ENCODE assay signal across 14 cellular contexts in the genomic region with DNA sequence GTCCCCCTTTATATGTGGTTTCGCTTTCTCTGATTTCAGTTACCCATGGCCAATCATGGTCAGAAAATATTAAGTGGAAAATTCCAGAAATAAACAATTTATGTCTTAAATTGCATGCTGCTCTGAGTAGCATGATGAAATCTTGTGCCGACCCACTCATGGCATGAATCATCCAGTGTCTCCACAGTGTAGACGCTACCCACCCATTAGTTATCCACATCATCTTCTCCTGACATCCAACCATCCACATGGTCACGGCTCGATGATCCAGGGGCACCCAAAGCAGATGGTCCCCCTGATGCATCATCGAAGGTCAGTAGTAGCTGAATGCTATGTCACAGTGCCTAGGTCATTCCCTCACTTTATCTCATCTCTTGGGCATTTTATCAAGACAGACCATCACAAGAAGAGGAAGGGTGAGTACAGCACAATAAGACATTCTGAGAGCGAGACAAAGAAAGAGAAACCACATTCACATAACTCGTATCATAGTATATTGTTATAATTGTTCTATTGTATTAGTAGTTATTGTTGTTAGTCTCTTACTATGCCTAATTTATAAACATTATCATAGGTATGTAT. TPM values are rescaled to one million over a fixed set of nuclear protein-coding genes. Genes with fewer than 3 reads are reported as not detected.
A peak's percentile ranks its signal among the peaks of the same experiment; 100 is the strongest.
DNase-seq lines count a peak whose midpoint lies in the region; ATAC-seq and TF ChIP-seq lines count a peak whose summit lies in the region.
"Had no signal": no experiment of that assay in that cellular context is flagged by ENCODE, and none has a peak within 500 bp of the region (broad histone marks: within the 10 kb centered on the region; RNA-seq: fewer than 3 reads in every experiment).

No MANE protein-coding gene starts in this region.

- ATAC-seq in GM21825 (IDR thresholded peaks at IDR 0.05; ENCODE audit: unreplicated experiment): no peak
- ATAC-seq: GM12878 had no signal

- POLR2A ChIA-PET in PC-9 (lab: Charles Lee; ENCODE audit: unreplicated experiment): no interaction called here

- no peak overlapping the region for H3K4ac ChIP-seq in trophoblast cell (ENCODE audit: low read depth, low read length)

- no TSS peak for BruUV-seq in PC-9 (replicated peaks; lab: Mats Ljungman, UMichigan)

- H3K36me3 ChIP-seq in trophoblast cell (ENCODE audit: control insufficient read depth in 1 of 2, insufficient read depth in 2 of 2, low read length in 2 of 2): no peaks in the 10 kb centered on the region
- no peaks in the 10 kb centered on the region for H3K36me3 ChIP-seq in PC-9 (ENCODE audit: low read depth)
- H3K36me3 ChIP-seq: BLaER1 treated with 17β-estradiol and CSF1 and Interleukin-3, amounts not matched to agents 10 nM and 100 nM; HAP-1 had no signal

- H2BK120ac ChIP-seq in trophoblast cell (ENCODE audit: insufficient read depth, low read length, poor library complexity): no peak overlapping the region

- H3K9ac ChIP-seq in trophoblast cell (ENCODE audit: low read length): no peak overlapping the region
- H3K9ac ChIP-seq: BLaER1 treated with 17β-estradiol and CSF1 and Interleukin-3, amounts not matched to agents 10 nM and 100 nM had no signal

- H3K14ac ChIP-seq in trophoblast cell (ENCODE audit: low read length): no peak overlapping the region

- H3K27ac ChIP-seq in trophoblast cell (ENCODE audit: low read depth, low read length): no peak overlapping the region
- no peak overlapping the region for H3K27ac ChIP-seq in PC-9
- H3K27ac ChIP-seq: BLaER1 treated with 17β-estradiol and CSF1 and Interleukin-3, amounts not matched to agents 10 nM and 100 nM had no signal

- H4K91ac ChIP-seq in trophoblast cell (ENCODE audit: low read depth, low read length): no peak overlapping the region

- H3K23ac ChIP-seq in trophoblast cell (ENCODE audit: low read length): no peak overlapping the region

- no peak overlapping the region for H3K4me3 ChIP-seq in trophoblast cell (ENCODE audit: low read depth, low read length)
- H3K4me3 ChIP-seq in PC-9: no peak overlapping the region
- H3K4me3 ChIP-seq: BLaER1 treated with 17β-estradiol and CSF1 and Interleukin-3, amounts not matched to agents 10 nM and 100 nM; GM12878; HAP-1 had no signal

- H3K27me3 ChIP-seq in trophoblast cell (ENCODE audit: insufficient read depth, low read length): no peaks in the 10 kb centered on the region
- peaks cover 51% of the 10 kb centered on the region for H3K27me3 ChIP-seq in PC-9 (ENCODE audit: insufficient read depth, low read depth)
- H3K27me3 ChIP-seq: BLaER1 treated with 17β-estradiol and CSF1 and Interleukin-3, amounts not matched to agents 10 nM and 100 nM had no signal

- CTCF ChIA-PET in PC-9 (lab: Charles Lee): no interaction called here

- H3K9me2 ChIP-seq in PC-9 (ENCODE audit: insufficient read depth): no peaks in the 10 kb centered on the region

- H2BK5ac ChIP-seq in trophoblast cell (ENCODE audit: low read depth, low read length, poor library complexity): no peak overlapping the region

- no peaks in the 10 kb centered on the region for H3K79me2 ChIP-seq in trophoblast cell (ENCODE audit: control insufficient read depth, insufficient read depth, low read length, poor library complexity)
- no peaks in the 10 kb centered on the region for H3K79me2 ChIP-seq in PC-9 (ENCODE audit: low read depth)

- no peak overlapping the region for H4K12ac ChIP-seq in trophoblast cell (ENCODE audit: low read depth, low read length)

- H2AFZ ChIP-seq in trophoblast cell (ENCODE audit: insufficient read depth, low read length, poor library complexity) (no peak overlapping the region), PC-9 (no peak overlapping the region)

- H3K79me1 ChIP-seq in trophoblast cell (ENCODE audit: low read length): peaks cover 5% of the 10 kb centered on the region

- no peak overlapping the region for H4K8ac ChIP-seq in trophoblast cell (ENCODE audit: low read depth, low read length)

- H3K4me1 ChIP-seq in trophoblast cell (ENCODE audit: control insufficient read depth in 1 of 2, insufficient read depth in 2 of 2, low read length in 2 of 2) (peaks cover 3 to 7% of the 10 kb centered on the region in 2 experiments), PC-9 (replicated peaks; ENCODE audit: insufficient read depth) (no peaks in the 10 kb centered on the region)
- H3K4me1 ChIP-seq: HAP-1 had no signal

- intact Hi-C loops in PC-9 (cut with micrococcal nuclease; ENCODE audit: unreplicated experiment): no loop called here

- DNase-seq in GM03348 (ENCODE audit: low spot score) (peak; percentile 12), amniotic epithelial cell (ENCODE audit: low read depth) (peak; percentile 81), glomerular visceral epithelial cell (ENCODE audit: extremely low spot score) (peak; percentile 12), trophoblast cell (peak; percentile 19 to 57), NCI-H1092 (lab: John Stamatoyannopoulos, UW) (no peak), PC-9 (no peak)
- DNase-seq: 8988T; CD4-positive, CD25-positive, alpha-beta regulatory T cell; DMS53 had no signal

- H3K9me3 ChIP-seq in trophoblast cell (ENCODE audit: insufficient read depth, low read depth, low read length) (peaks cover 2% of the 10 kb centered on the region), PC-9 (ENCODE audit: insufficient read depth, low read depth) (no peaks in the 10 kb centered on the region)
- H3K9me3 ChIP-seq: HAP-1 had no signal

- H3K4me2 ChIP-seq in trophoblast cell (ENCODE audit: low read length): no peak overlapping the region
- no peak overlapping the region for H3K4me2 ChIP-seq in PC-9

- WGBS in trophoblast cell (ENCODE audit: extremely low coverage, insufficient coverage, insufficient read length): no CpG with 5 or more reads among the region's 8 CpGs

- no peak overlapping the region for H2BK12ac ChIP-seq in trophoblast cell (ENCODE audit: low read length)

- no peaks in the 10 kb centered on the region for H3F3A ChIP-seq in PC-9 (ENCODE audit: insufficient read depth, low read depth)

- no peak overlapping the region for H3K18ac ChIP-seq in trophoblast cell (ENCODE audit: low read length)

- no peaks in the 10 kb centered on the region for H4K20me1 ChIP-seq in PC-9 (ENCODE audit: insufficient read depth)
- H4K20me1 ChIP-seq: BLaER1 treated with 17β-estradiol and CSF1 and Interleukin-3, amounts not matched to agents 10 nM and 100 nM had no signal

- H2AK5ac ChIP-seq in trophoblast cell (ENCODE audit: low read length): no peak overlapping the region

- no peak for TF ChIP-seq CTCF in PC-9 (conservative IDR thresholded peaks at IDR 0.05)

RNA-seq across cellular contexts. Expression of a gene that starts 44.1 kb away (rescaled TPM):
- polyA plus RNA-seq in trophoblast cell (2013): 301 and 313 TPM in 2 replicates
- total RNA-seq in PC-9 (2021): 19.6 and 20.3 TPM in 2 replicates
- total RNA-seq: HT1080 had no signal

Comparison
In these comparisons a context has a peak if more than half of its experiments do, and no peak if none do; other contexts are left out.
1. DNase-seq: peak in GM03348 (single experiment), amniotic epithelial cell (single experiment), glomerular visceral epithelial cell (single experiment) and trophoblast cell (2 of 2); none in NCI-H1092 (single experiment) and PC-9 (0 of 2).